ENCODE assay signal across 21 cellular contexts in the genomic region with DNA sequence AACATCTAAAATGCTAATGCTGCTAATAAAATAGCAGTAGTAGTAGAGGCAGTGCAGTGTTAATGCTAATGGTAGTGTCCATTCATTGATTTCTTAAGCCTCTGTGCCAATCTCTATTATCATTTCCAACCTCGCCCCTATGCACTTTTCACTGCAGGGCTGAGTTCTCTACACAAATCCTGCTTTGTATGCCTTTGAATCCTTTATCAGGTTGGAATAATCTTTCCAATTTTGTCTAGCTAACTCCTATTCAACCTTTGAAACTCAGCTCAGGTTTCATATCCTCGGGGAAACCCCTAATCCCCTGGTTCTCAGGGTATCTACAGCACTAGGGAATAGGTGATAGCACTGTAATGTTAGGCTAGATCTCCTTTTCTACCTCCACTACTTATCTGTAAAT.
"Had no signal": no experiment of that assay in that cellular context is flagged by ENCODE, and none has a peak within 500 bp of the region (broad histone marks: within the 10 kb centered on the region; RNA-seq: fewer than 3 reads in every experiment).

No MANE protein-coding gene starts in this region.

- H3K9me3 Mint-ChIP-seq: memory B cell had no signal

- DNase-seq: activated CD4-positive, alpha-beta T cell treated with anti-CD3 and anti-CD28 coated beads, Interleukin-2, amount 10 ng/mL, durations not matched to agents 7 days and 5 days; activated CD8-positive, alpha-beta memory T cell treated with anti-CD3 and anti-CD28 coated beads for 24 hours; activated naive CD4-positive, alpha-beta T cell; activated naive CD8-positive, alpha-beta T cell treated with anti-CD3 and anti-CD28 coated beads, Interleukin-2, amount 50 U/mL, for 24 hours; aorta; dorsolateral prefrontal cortex; erythroblast; islet precursor cell; left ventricle myocardium superior; naive thymus-derived CD8-positive, alpha-beta T cell; retina; stimulated activated CD4-positive, alpha-beta T cell treated with anti-CD3 and anti-CD28 coated beads, Interleukin-4, amount 100 ng/mL, for 1 hour; stimulated activated naive B cell treated with anti-CD40 and anti-IgM and Interleukin-4, amounts not matched to agents 10 μg/mL and 1 μg/mL and 100 μg/mL, for 72 hours; T-helper 17 cell; tibial artery; uterus had no signal

- H3K4me1 ChIP-seq: gastroesophageal sphincter, tibial artery, uterus had no signal

- H3K27ac Mint-ChIP-seq: activated CD4-positive, alpha-beta T cell treated with anti-CD3 and anti-CD28 coated beads, Interleukin-2, amount 10 ng/mL, durations not matched to agents 7 days and 5 days; activated naive CD8-positive, alpha-beta T cell treated with anti-CD3 and anti-CD28 coated beads, Interleukin-2, amount 50 U/mL, for 24 hours; activated T-helper 1 cell treated with anti-CD3 and anti-CD28 coated beads, Interleukin-12 subunit alpha, Interleukin-12 subunit beta, Interleukin-2, Interleukin-4 antibody, amounts not matched to agents 30 ng/mL and 10 ng/mL and 1 ng/mL, durations not matched to agents 14 hours and 24 hours and 36 hours; memory B cell; naive thymus-derived CD8-positive, alpha-beta T cell; stimulated activated naive B cell treated with anti-CD40 and anti-IgM and Interleukin-4, amounts not matched to agents 10 μg/mL and 1 μg/mL and 100 μg/mL, for 72 hours; T-helper 17 cell had no signal

- H3K27ac ChIP-seq: dorsolateral prefrontal cortex, gastroesophageal sphincter, neutrophil, tibial artery, uterus had no signal

- H3K36me3 ChIP-seq: gastroesophageal sphincter, neutrophil, tibial artery, uterus had no signal

- ATAC-seq: activated naive CD8-positive, alpha-beta T cell treated with anti-CD3 and anti-CD28 coated beads, Interleukin-2, amount 50 U/mL, for 24 hours; gastroesophageal sphincter; left ventricle myocardium superior; naive thymus-derived CD8-positive, alpha-beta T cell; stimulated activated naive B cell treated with anti-CD40 and anti-IgM and Interleukin-4, amounts not matched to agents 10 μg/mL and 1 μg/mL and 100 μg/mL, for 72 hours; T-helper 17 cell had no signal

- H3K9me3 ChIP-seq: gastroesophageal sphincter, neutrophil, tibial artery, uterus had no signal

- H3K27me3 Mint-ChIP-seq: activated CD4-positive, alpha-beta T cell treated with anti-CD3 and anti-CD28 coated beads, Interleukin-2, amount 10 ng/mL, durations not matched to agents 7 days and 5 days; activated naive CD8-positive, alpha-beta T cell treated with anti-CD3 and anti-CD28 coated beads, Interleukin-2, amount 50 U/mL, for 24 hours; memory B cell; naive thymus-derived CD8-positive, alpha-beta T cell; stimulated activated naive B cell treated with anti-CD40 and anti-IgM and Interleukin-4, amounts not matched to agents 10 μg/mL and 1 μg/mL and 100 μg/mL, for 72 hours; T-helper 17 cell had no signal

- H3K27me3 ChIP-seq: dorsolateral prefrontal cortex, gastroesophageal sphincter, neutrophil, tibial artery, uterus had no signal

- H3K4me3 Mint-ChIP-seq: activated CD4-positive, alpha-beta T cell treated with anti-CD3 and anti-CD28 coated beads, Interleukin-2, amount 10 ng/mL, durations not matched to agents 7 days and 5 days; activated naive CD8-positive, alpha-beta T cell treated with anti-CD3 and anti-CD28 coated beads, Interleukin-2, amount 50 U/mL, for 24 hours; activated T-helper 1 cell treated with anti-CD3 and anti-CD28 coated beads, Interleukin-12 subunit alpha, Interleukin-12 subunit beta, Interleukin-2, Interleukin-4 antibody, amounts not matched to agents 30 ng/mL and 10 ng/mL and 1 ng/mL, durations not matched to agents 14 hours and 24 hours and 36 hours; memory B cell; naive thymus-derived CD8-positive, alpha-beta T cell; stimulated activated naive B cell treated with anti-CD40 and anti-IgM and Interleukin-4, amounts not matched to agents 10 μg/mL and 1 μg/mL and 100 μg/mL, for 72 hours; T-helper 17 cell had no signal

- FAIRE-seq: bronchial epithelial cell had no signal

- H3K36me3 Mint-ChIP-seq: memory B cell; naive thymus-derived CD8-positive, alpha-beta T cell; stimulated activated naive B cell treated with anti-CD40 and anti-IgM and Interleukin-4, amounts not matched to agents 10 μg/mL and 1 μg/mL and 100 μg/mL, for 72 hours had no signal

- H3K4me3 ChIP-seq: dorsolateral prefrontal cortex, gastroesophageal sphincter, tibial artery, uterus had no signal
